In genomic region chr16:65070831-65071230, GRCh38 we compare ENCODE assay signal across 8 cellular contexts. TPM values are rescaled to one million over a fixed set of nuclear protein-coding genes. Genes with fewer than 3 reads are reported as not detected.
DNase-seq lines count a peak whose midpoint lies in the region; ATAC-seq, FAIRE-seq and TF ChIP-seq lines count a peak whose summit lies in the region.

No MANE protein-coding gene starts in this region.

- peak; percentile 86 for ATAC-seq in IMR-90 (ENCODE audit: low read depth)

- CTCF ChIA-PET in IMR-90 (lab: Yijun Ruan, JAX) = no interaction called here

- no peak overlapping the region for H4K5ac ChIP-seq in IMR-90 (ENCODE audit: low read depth, low read length)

- intact Hi-C loops in IMR-90 (cut with micrococcal nuclease) = no loop called here
- intact Hi-C loops in breast epithelium (cut with DNase I; ENCODE audit: low total_unique reads) = no loop called here
- intact Hi-C loops in kidney (cut with DNase I) = no loop called here

- DNase-seq in IMR-90 (peak; percentile 99), breast epithelium (ENCODE audit: low spot score in 2 of 2) (peak; percentile 38 to 53), kidney (peak; percentile 77), stromal cell of bone marrow (ENCODE audit: low read depth) (peak; percentile 95), NCI-H2029 treated with DMSO at 0.1 percent for 48 hours (lab: John Stamatoyannopoulos, UW) (no peak), NCI-H2171 treated with DMSO at 0.1 percent for 48 hours (lab: John Stamatoyannopoulos, UW) (no peak), NCI-H2029 (lab: John Stamatoyannopoulos, UW) (no peak)
- no peak for DNase-seq in activated CD4-positive, CD25-positive, alpha-beta regulatory T cell treated with anti-CD3 and anti-CD28 coated beads, Interleukin-2, amount 50 U/mL, for 72 hours

- peaks cover 77% of the 10 kb centered on the region for H4K20me1 ChIP-seq in IMR-90 (ENCODE audit: insufficient read depth, low read length)

- H4K91ac ChIP-seq in IMR-90 (ENCODE audit: insufficient read depth, low read depth, low read length) = no peak overlapping the region

- TF ChIP-seq POLR2A in IMR-90 (IDR thresholded peaks at IDR 0.05; ENCODE audit: low read depth, low read length) = peak; percentile 19; the same call in 1 of the 2 replicates
- no peak for TF ChIP-seq POLR2A in breast epithelium (IDR thresholded peaks at IDR 0.05)

- H2AK5ac ChIP-seq in IMR-90 (ENCODE audit: low read depth, low read length) = no peak overlapping the region

- WGBS in IMR-90 (ENCODE audit: extremely low coverage in 2 of 2, insufficient read length in 1 of 2), 2 experiments = 38% methylated on average over 2 of the region's 5 CpGs; no CpG with 5 or more reads in 1 of the 2 experiments

- peak overlapping the region; percentile 45; the same call in 1 of the 2 replicates for H2BK20ac ChIP-seq in IMR-90 (ENCODE audit: low read depth, low read length)

- in situ Hi-C loops in IMR-90 (cut with MboI; ENCODE audit: low sequenced_read_pairs) = no loop called here

- peak overlapping the region in 1 of 2 experiments; percentile 43; a peak in 1 of 4 replicates for H4K8ac ChIP-seq in IMR-90 (ENCODE audit: low read depth in 2 of 2, low read length in 2 of 2)

- H2BK120ac ChIP-seq in IMR-90 (ENCODE audit: low read depth, low read length) = peak overlapping the region; percentile 69

- peak overlapping the region; percentile 39 for H3K4me2 ChIP-seq in IMR-90 (ENCODE audit: low read depth, low read length)

- no peak for FAIRE-seq in kidney (lab: Jason Lieb, UNC)

- 0 out of 2 replicates have a peak, but pooled peaks have one; percentile 10 for TF ChIP-seq RAD21 in IMR-90 (IDR thresholded peaks at IDR 0.05; ENCODE audit: low read length)

- TF ChIP-seq CTCF in IMR-90 (conservative IDR thresholded peaks at IDR 0.05; ENCODE audit: low read depth, low read length) (no peak), breast epithelium (IDR thresholded peaks at IDR 0.05) (no peak), kidney (IDR thresholded peaks at IDR 0.05; ENCODE audit: borderline replicate concordance, extremely low read depth, insufficient read depth) (no peak)

- peak overlapping the region; percentile 19 for H2AK9ac ChIP-seq in IMR-90 (replicated peaks; ENCODE audit: low read depth, low read length, poor library complexity)

- peak overlapping the region; percentile 58 for H2AFZ ChIP-seq in IMR-90 (replicated peaks; ENCODE audit: low read length, poor library complexity)

- dilution Hi-C loops in IMR-90 (cut with HindIII; ENCODE audit: low sequenced_read_pairs, unreplicated experiment) = no loop called here

- H3K36me3 ChIP-seq in IMR-90 (ENCODE audit: control insufficient read depth, insufficient read depth, low read length) (peaks cover 4% of the 10 kb centered on the region), breast epithelium (no peaks in the 10 kb centered on the region), kidney (ENCODE audit: control insufficient read depth in 1 of 2, insufficient read depth in 2 of 2, low read length in 2 of 2) (no peaks in the 10 kb centered on the region)

- H3K27me3 ChIP-seq in IMR-90 (ENCODE audit: control insufficient read depth, insufficient read depth, low read length) (no peaks in the 10 kb centered on the region), breast epithelium (no peaks in the 10 kb centered on the region)

- peak overlapping the region; percentile 16; the same call in 1 of the 2 replicates for H3K14ac ChIP-seq in IMR-90 (replicated peaks; ENCODE audit: low read depth, low read length)

- BruUV-seq in IMR-90 (replicated peaks; lab: Mats Ljungman, UMichigan) = no TSS peak

- H3K9ac ChIP-seq in IMR-90 (ENCODE audit: low read depth, low read length) = no peak overlapping the region
- H3K9ac ChIP-seq in kidney (ENCODE audit: low read length in 2 of 2) = no peak overlapping the region

- no peak overlapping the region for H3K18ac ChIP-seq in IMR-90 (ENCODE audit: low read depth, low read length)

- peak overlapping the region; percentile 63; the same call in 1 of the 2 replicates for H3K4ac ChIP-seq in IMR-90 (ENCODE audit: low read depth, low read length)

- H3K4me1 ChIP-seq in IMR-90 (ENCODE audit: control insufficient read depth, insufficient read depth, low read length) (peaks cover 35% of the 10 kb centered on the region), breast epithelium (no peaks in the 10 kb centered on the region), kidney (ENCODE audit: control insufficient read depth in 1 of 2, insufficient read depth in 1 of 2, low read depth in 1 of 2, low read length in 2 of 2) (peaks cover 3 to 4% of the 10 kb centered on the region in 2 donors)

- H2BK5ac ChIP-seq in IMR-90 (ENCODE audit: low read depth, low read length, poor library complexity, severe bottlenecking) = peak overlapping the region; percentile 38

- peaks cover 41% of the 10 kb centered on the region for H3K9me1 ChIP-seq in IMR-90 (ENCODE audit: insufficient read depth, low read length)

- POLR2A ChIA-PET in IMR-90 (lab: Charles Lee; ENCODE audit: unreplicated experiment) = no interaction called here

- H2BK15ac ChIP-seq in IMR-90 (ENCODE audit: low read depth, low read length) = 0 out of 3 replicates have a peak overlapping the region, but pooled peaks have one; percentile 7

- peaks cover 32 to 91% of the 10 kb centered on the region in 2 experiments for H3K79me1 ChIP-seq in IMR-90 (ENCODE audit: low read depth in 1 of 2, low read length in 2 of 2)

- no peaks in the 10 kb centered on the region for H3K9me3 ChIP-seq in IMR-90 (ENCODE audit: control insufficient read depth, insufficient read depth, low read length)
- H3K9me3 ChIP-seq in breast epithelium = no peaks in the 10 kb centered on the region
- H3K9me3 ChIP-seq in kidney (ENCODE audit: control insufficient read depth in 1 of 2, low read length in 2 of 2) = no peaks in the 10 kb centered on the region

- H3K4me3 ChIP-seq in IMR-90 (ENCODE audit: insufficient read depth, low read depth, low read length) = no peak overlapping the region
- H3K4me3 ChIP-seq in breast epithelium = peak overlapping the region in 1 of 3 donors; percentile 31
- H3K4me3 ChIP-seq in kidney (ENCODE audit: low read length in 2 of 2) = peak overlapping the region in 1 of 2 donors; percentile 18

- H3K27ac ChIP-seq in IMR-90 (ENCODE audit: insufficient read depth, low read length) = peak overlapping the region; percentile 6
- H3K27ac ChIP-seq in breast epithelium = peak overlapping the region in 1 of 2 donors; percentile 69
- H3K27ac ChIP-seq in kidney (ENCODE audit: low read depth in 2 of 2, low read length in 2 of 2) = peak overlapping the region; percentile 9 to 44

- H3K56ac ChIP-seq in IMR-90 (ENCODE audit: extremely low read depth, insufficient read depth, low read length) = no peak overlapping the region

- peak overlapping the region; percentile 74; the same call in 1 of the 2 replicates for H3K23ac ChIP-seq in IMR-90 (ENCODE audit: low read depth, low read length)

TF ChIP-seq in IMR-90, 13 proteins besides CTCF, POLR2A, EP300 and RAD21:
- peak; percentile 34; the same call in 1 of the 2 replicates for TF ChIP-seq CEBPB (IDR thresholded peaks at IDR 0.05; ENCODE audit: low read depth, low read length)
- TF ChIP-seq SMC3 (IDR thresholded peaks at IDR 0.05; ENCODE audit: low read depth, low read length) = no peak
- peak; percentile 70; the same call in 1 of the 2 replicates for TF ChIP-seq BHLHE40 (IDR thresholded peaks at IDR 0.05; ENCODE audit: low read depth, low read length)
- 0 out of 2 replicates have a peak, but pooled peaks have one; percentile 61 for TF ChIP-seq RFX5 (IDR thresholded peaks at IDR 0.05; ENCODE audit: low read depth, low read length)
- TF ChIP-seq FOS (IDR thresholded peaks at IDR 0.05; ENCODE audit: low read depth, low read length) = peak; percentile 99
- TF ChIP-seq MAZ (IDR thresholded peaks at IDR 0.05; ENCODE audit: borderline replicate concordance, low read depth, low read length) = no peak
- peak; percentile 63; the same call in 1 of the 2 replicates for TF ChIP-seq MXI1 (IDR thresholded peaks at IDR 0.05; ENCODE audit: borderline replicate concordance, low read depth, low read length)
- peak; percentile 75; the same call in 1 of the 2 replicates for TF ChIP-seq USF2 (IDR thresholded peaks at IDR 0.05; ENCODE audit: low read depth, low read length)
- no peak for TF ChIP-seq ELK1 (IDR thresholded peaks at IDR 0.05; ENCODE audit: borderline replicate concordance, low read depth, low read length)
- peak; percentile 56; the same call in 1 of the 2 replicates for TF ChIP-seq NFE2L2 (IDR thresholded peaks at IDR 0.05; ENCODE audit: low read depth, low read length)
- no peak for TF ChIP-seq RCOR1 (IDR thresholded peaks at IDR 0.05; ENCODE audit: insufficient replicate concordance, low read length)
- peak; percentile 42; the same call in 1 of the 2 replicates for TF ChIP-seq MAFK (IDR thresholded peaks at IDR 0.05; ENCODE audit: low read depth, low read length)
- no peak for TF ChIP-seq CHD1 (IDR thresholded peaks at IDR 0.05; ENCODE audit: low read depth, low read length)

RNA-seq across cellular contexts. Expression of gene CDH11, which starts 51.0 kb away (rescaled TPM):
- total RNA-seq in IMR-90 (2012; rRNA removed) (395 and 601 TPM in 2 replicates), breast epithelium (10 to 100 TPM; 41.8 to 70.0 (median 52.8) TPM), kidney (44.9 TPM)
- polyA plus RNA-seq in IMR-90 (2012; rRNA removed) (235 and 266 TPM in 2 replicates), kidney (ENCODE audit: insufficient read depth, low read depth, low replicate concordance) (3.0 TPM)
- polyA plus RNA-seq in IMR-90 (2012; cell fraction: cytosol; rRNA removed) = 335 and 358 TPM in 2 replicates
- 145 and 223 TPM in 2 replicates for polyA plus RNA-seq in IMR-90 (2012; cell fraction: nucleus; rRNA removed; ENCODE audit: low replicate concordance)

Comparison
In these comparisons a context has a peak if more than half of its experiments do, and no peak if none do; other contexts are left out.
1. DNase-seq: peak in IMR-90 (single experiment), breast epithelium (2 of 2), kidney (single experiment) and stromal cell of bone marrow (single experiment); none in NCI-H2029 treated with DMSO at 0.1 percent for 48 hours (single experiment), NCI-H2171 treated with DMSO at 0.1 percent for 48 hours (single experiment), activated CD4-positive, CD25-positive, alpha-beta regulatory T cell treated with anti-CD3 and anti-CD28 coated beads, Interleukin-2, amount 50 U/mL, for 72 hours (single experiment) and NCI-H2029 (single experiment).